ENCODE assay signal across 1 cellular context in genomic region chr11:62542111-62542745, GRCh38.
TF ChIP-seq lines count a peak whose summit lies in the region.

No MANE protein-coding gene starts in this region.

TF ChIP-seq in endothelial cell of umbilical vein, 7 proteins besides CTCF, POLR2A, EP300 and RAD21:
- TF ChIP-seq EZH2 (IDR thresholded peaks at IDR 0.05; ENCODE audit: borderline replicate concordance, low read depth, low read length, severe bottlenecking) (no peak), FOS (IDR thresholded peaks at IDR 0.05; ENCODE audit: borderline replicate concordance, insufficient read depth, low read length) (no peak), POLR2AphosphoS5 (IDR thresholded peaks at IDR 0.05; ENCODE audit: insufficient read depth, low read depth, low read length) (no peak), JUN (IDR thresholded peaks at IDR 0.05; ENCODE audit: borderline replicate concordance, insufficient read depth, insufficient read length, low read depth) (no peak), GATA2 (IDR thresholded peaks at IDR 0.05; ENCODE audit: insufficient read depth, insufficient read length, low read depth, low read length) (no peak), MYC (IDR thresholded peaks at IDR 0.05; ENCODE audit: low read depth, low read length) (no peak), MAX (IDR thresholded peaks at IDR 0.05; ENCODE audit: insufficient read depth, insufficient read length) (no peak)
